Comparison of ENCODE assay signal across 1 cellular context in genomic region chr13:51451467-51452390, GRCh38.
A peak's percentile ranks its signal among the peaks of the same experiment; 100 is the strongest.
TF ChIP-seq lines count a peak whose summit lies in the region.

No MANE protein-coding gene starts in this region.

TF ChIP-seq in HepG2, 621 proteins besides CTCF, POLR2A, EP300 and RAD21 (continued from another document):
- TF ChIP-seq IRF1 (CRISPR knock-in tag; IDR thresholded peaks at IDR 0.05; ENCODE audit: low read depth) (no peak), HMGXB4 (CRISPR knock-in tag; IDR thresholded peaks at IDR 0.05; ENCODE audit: borderline replicate concordance in 1 of 2, low read depth in 1 of 2) (peak in 1 of 2 experiments; percentile 26; a peak in 1 of 4 replicates), ZFYVE20 (CRISPR knock-in tag; IDR thresholded peaks at IDR 0.05; ENCODE audit: borderline replicate concordance, low read depth) (no peak), RBFOX2 (IDR thresholded peaks at IDR 0.05; ENCODE audit: low read depth, low read length) (peak; percentile 51; the same call in 1 of the 2 replicates)
